ENCODE assay signal across 15 cellular contexts in genomic region chr7:48360574-48360973, GRCh38.
"Had no signal": no experiment of that assay in that cellular context is flagged by ENCODE, and none has a peak within 500 bp of the region (broad histone marks: within the 10 kb centered on the region; RNA-seq: fewer than 3 reads in every experiment).

No MANE protein-coding gene starts in this region.

- H3K4me1 ChIP-seq: ascending aorta had no signal

- H3K27ac ChIP-seq: ascending aorta, skin epidermis had no signal

- H3K36me3 ChIP-seq: ascending aorta had no signal

- H3K27me3 ChIP-seq: ascending aorta had no signal

- H3K4me3 ChIP-seq: ascending aorta, skin epidermis had no signal

- H3K9me3 ChIP-seq: ascending aorta had no signal

- DNase-seq: activated CD4-positive, alpha-beta T cell treated with anti-CD3 and anti-CD28 coated beads, Interleukin-2, amount 10 ng/mL, durations not matched to agents 7 days and 5 days; activated CD4-positive, CD25-positive, alpha-beta regulatory T cell; activated CD8-positive, alpha-beta memory T cell treated with anti-CD3 and anti-CD28 coated beads for 24 hours; activated naive CD4-positive, alpha-beta T cell treated with Interleukin-2 at 50 U/mL for 16 hours; activated naive CD8-positive, alpha-beta T cell treated with anti-CD3 and anti-CD28 coated beads, Interleukin-2, amount 50 U/mL, for 24 hours; central memory CD4-positive, alpha-beta T cell; kidney; left ventricle myocardium superior; mesendoderm; posterior cingulate gyrus; T-helper 2 cell; trophoblast cell had no signal

- ATAC-seq: activated naive CD8-positive, alpha-beta T cell treated with anti-CD3 and anti-CD28 coated beads, Interleukin-2, amount 50 U/mL, for 24 hours; left ventricle myocardium superior; stimulated activated memory B cell treated with anti-CD40 and anti-IgM and Interleukin-4, amounts not matched to agents 10 μg/mL and 1 μg/mL and 100 μg/mL, for 72 hours had no signal
